Comparison of ENCODE assay signal across 10 cellular contexts in genomic region chr19:38551450-38551813, GRCh38.
DNase-seq lines count a peak whose midpoint lies in the region; ATAC-seq and TF ChIP-seq lines count a peak whose summit lies in the region.
"Had no signal": no experiment of that assay in that cellular context is flagged by ENCODE, and none has a peak within 500 bp of the region (broad histone marks: within the 10 kb centered on the region; RNA-seq: fewer than 3 reads in every experiment).

No MANE protein-coding gene starts in this region.

- no peak for TF ChIP-seq CTCF in HEK293 (tag by site-specific recombination; IDR thresholded peaks at IDR 0.05)

- H3K27ac ChIP-seq in HEK293 (ENCODE audit: extremely low read depth, low read depth, low read length) = no peak overlapping the region

- peak; percentile 76 for DNase-seq in activated CD8-positive, alpha-beta memory T cell treated with anti-CD3 and anti-CD28 coated beads for 24 hours
- DNase-seq in stimulated activated CD4-positive, alpha-beta T cell treated with anti-CD3 and anti-CD28 coated beads, Interleukin-4, amount 100 ng/mL, for 24 hours = peak; percentile 73
- DNase-seq in superior temporal gyrus (ENCODE audit: extremely low spot score) (no peak), NCI-H2107 treated with DMSO at 0.1 percent for 48 hours (lab: John Stamatoyannopoulos, UW; ENCODE audit: unreplicated experiment) (no peak), Kasumi-1 (lab: John Stamatoyannopoulos, UW) (no peak)
- DNase-seq: NCI-H187 treated with DMSO at 0.1 percent for 48 hours, SHP77 treated with DMSO at 0.1 percent for 48 hours had no signal

- no peak overlapping the region for H3K4me3 ChIP-seq in HEK293 (ENCODE audit: low read depth, low read length)

- POLR2A ChIA-PET in HEK293 (lab: Yijun Ruan, JAX) = no interaction called here

- CTCF ChIA-PET in HEK293 (lab: Yijun Ruan, JAX) = interaction anchor here (0.6 to 1.6 kb wide), 4 partner anchors 10 to 112 kb away, joined by 3 to 6 read pairs (median 6); no protein-coding TSS in a partner anchor

- no peaks in the 10 kb centered on the region; a peak in 1 of 3 replicates for H3K36me3 ChIP-seq in HEK293 (ENCODE audit: control insufficient read depth in 2 of 2, insufficient read depth in 1 of 2, low read length in 2 of 2)

- H3K4me1 ChIP-seq in HEK293 (ENCODE audit: control insufficient read depth, insufficient read depth, low read length) = peaks cover 10% of the 10 kb centered on the region

- no peaks in the 10 kb centered on the region for H3K9me3 ChIP-seq in HEK293 (ENCODE audit: control insufficient read depth, insufficient read depth, low read depth, low read length)

- ATAC-seq in GM18517 (IDR thresholded peaks at IDR 0.05; ENCODE audit: unreplicated experiment) (peak; percentile 68), HG03354 (IDR thresholded peaks at IDR 0.05; ENCODE audit: poor library complexity, severe bottlenecking, unreplicated experiment) (no peak)

TF ChIP-seq in HEK293, 187 proteins besides CTCF, POLR2A, EP300 and RAD21:
- TF ChIP-seq KLF10 (tag by site-specific recombination; IDR thresholded peaks at IDR 0.05) = no peak
- TF ChIP-seq ZFHX2 (tag by site-specific recombination; conservative IDR thresholded peaks at IDR 0.05) = 0 out of 2 replicates have a peak, but pooled peaks have one; percentile 9
- TF ChIP-seq, protein P1, sequence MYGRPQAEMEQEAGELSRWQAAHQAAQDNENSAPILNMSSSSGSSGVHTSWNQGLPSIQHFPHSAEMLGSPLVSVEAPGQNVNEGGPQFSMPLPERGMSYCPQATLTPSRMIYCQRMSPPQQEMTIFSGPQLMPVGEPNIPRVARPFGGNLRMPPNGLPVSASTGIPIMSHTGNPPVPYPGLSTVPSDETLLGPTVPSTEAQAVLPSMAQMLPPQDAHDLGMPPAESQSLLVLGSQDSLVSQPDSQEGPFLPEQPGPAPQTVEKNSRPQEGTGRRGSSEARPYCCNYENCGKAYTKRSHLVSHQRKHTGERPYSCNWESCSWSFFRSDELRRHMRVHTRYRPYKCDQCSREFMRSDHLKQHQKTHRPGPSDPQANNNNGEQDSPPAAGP (tag by site-specific recombination; IDR thresholded peaks at IDR 0.05) = no peak
- TF ChIP-seq ZNF292 (tag by site-specific recombination; IDR thresholded peaks at IDR 0.05; ENCODE audit: borderline replicate concordance, low read depth) = no peak
- 0 out of 2 replicates have a peak, but pooled peaks have one; percentile 20 for TF ChIP-seq YY2 (tag by site-specific recombination; IDR thresholded peaks at IDR 0.05)

Comparison
In these comparisons a context has a peak if more than half of its experiments do, and no peak if none do; other contexts are left out.
1. DNase-seq: peak in activated CD8-positive, alpha-beta memory T cell treated with anti-CD3 and anti-CD28 coated beads for 24 hours (single experiment) and stimulated activated CD4-positive, alpha-beta T cell treated with anti-CD3 and anti-CD28 coated beads, Interleukin-4, amount 100 ng/mL, for 24 hours (single experiment); none in superior temporal gyrus (single experiment), NCI-H2107 treated with DMSO at 0.1 percent for 48 hours (single experiment) and Kasumi-1 (0 of 2).